8 cellular contexts compared by ENCODE assay signal in genomic region chr1:23679815-23680214, GRCh38.
"Had no signal": no experiment of that assay in that cellular context is flagged by ENCODE, and none has a peak within 500 bp of the region (broad histone marks: within the 10 kb centered on the region; RNA-seq: fewer than 3 reads in every experiment).

No MANE protein-coding gene starts in this region.

- FAIRE-seq: G401.6, GM12878, GM12891, GM12892, GM18507, GM19239 had no signal

- DNase-seq: GDM1, GF-D8 had no signal

- ATAC-seq: GM12878 had no signal

- H3K4me3 ChIP-seq: GM12878 had no signal
